Comparison of ENCODE assay signal across 24 cellular contexts in the genomic region with DNA sequence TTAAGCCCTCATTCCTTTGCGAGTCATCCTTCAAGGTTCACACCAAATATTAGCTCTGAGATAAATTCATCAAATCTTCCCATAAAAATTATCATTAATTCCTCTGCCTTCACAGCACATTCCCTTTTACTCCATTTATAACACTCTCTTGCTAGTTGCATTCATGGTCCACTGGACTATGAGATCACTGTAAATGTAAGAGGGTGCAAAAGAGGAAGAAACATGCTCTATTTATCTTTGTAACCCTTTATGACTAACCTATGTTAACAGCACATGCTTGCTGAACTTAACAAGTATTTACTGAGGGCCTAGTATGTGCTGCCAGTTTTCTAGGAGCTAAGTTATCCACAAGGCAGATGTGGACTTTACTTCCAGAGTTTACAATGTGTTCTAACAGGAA.
DNase-seq lines count a peak whose midpoint lies in the region; ATAC-seq, FAIRE-seq and TF ChIP-seq lines count a peak whose summit lies in the region.
"Had no signal": no experiment of that assay in that cellular context is flagged by ENCODE, and none has a peak within 500 bp of the region (broad histone marks: within the 10 kb centered on the region; RNA-seq: fewer than 3 reads in every experiment).

No MANE protein-coding gene starts in this region.

- no peak overlapping the region for H4K8ac ChIP-seq in mesenchymal stem cell (ENCODE audit: low read length)

- no peak overlapping the region for H4K91ac ChIP-seq in mesenchymal stem cell (ENCODE audit: low read length)

- H2BK12ac ChIP-seq in mesenchymal stem cell (ENCODE audit: low read length in 2 of 2), result no peak overlapping the region

- H3K9ac ChIP-seq in mesenchymal stem cell (ENCODE audit: low read length), result no peak overlapping the region

- H3K14ac ChIP-seq in mesenchymal stem cell (ENCODE audit: low read length in 2 of 2), result no peak overlapping the region

- in situ Hi-C loops in brain microvascular endothelial cell (cut with HindIII; ENCODE audit: low pct_ligation_motif_present, low sequenced_read_pairs), result no loop called here

- no peaks in the 10 kb centered on the region for H3K36me3 ChIP-seq in brain microvascular endothelial cell (replicated peaks)
- peaks cover 0 to 9% of the 10 kb centered on the region in 2 experiments for H3K36me3 ChIP-seq in mesenchymal stem cell (ENCODE audit: control insufficient read depth in 1 of 2, insufficient read depth in 2 of 2, low read depth in 1 of 2, low read length in 2 of 2)
- H3K36me3 ChIP-seq: gastrocnemius medialis, MG63, Peyer's patch, transverse colon had no signal

- no peak overlapping the region for H2BK5ac ChIP-seq in mesenchymal stem cell (ENCODE audit: low read depth, low read length, poor library complexity, severe bottlenecking)

- TF ChIP-seq CTCF in brain microvascular endothelial cell (IDR thresholded peaks at IDR 0.05; ENCODE audit: low read depth, low read length, missing control alignments), result no peak

- DNase-seq in DMS53 treated with DMSO at 0.1 percent for 48 hours (lab: John Stamatoyannopoulos, UW; ENCODE audit: unreplicated experiment) (peak; percentile 17), MV-4-11 (lab: John Stamatoyannopoulos, UW) (peak; percentile 38), brain microvascular endothelial cell (no peak), mesenchymal stem cell (peak; percentile 11), DMS153 (lab: John Stamatoyannopoulos, UW) (no peak), GM19239 (ENCODE audit: insufficient read length, low spot score) (no peak), NCI-H524 (lab: John Stamatoyannopoulos, UW) (no peak)
- DNase-seq: activated CD4-positive, alpha-beta memory T cell treated with anti-CD3 and anti-CD28 coated beads, Interleukin-2, amount 10 ng/mL, durations not matched to agents 7 days and 5 days; activated naive CD4-positive, alpha-beta T cell; activated T-cell treated with anti-CD3 and anti-CD28 coated beads for 4 hours; amygdala; CD4-positive, alpha-beta T cell; central memory CD4-positive, alpha-beta T cell; DMS79 treated with DMSO at 0.1 percent for 48 hours; gastrocnemius medialis; MG63; NCI-H187; nephron progenitor cell; Peyer's patch; stimulated activated CD4-positive, alpha-beta T cell treated with anti-CD3 and anti-CD28 coated beads, Interleukin-2, amount 100 ng/mL, for 48 hours; stomach; T-helper 17 cell; transverse colon had no signal

- H3K27me3 ChIP-seq in brain microvascular endothelial cell (replicated peaks) (no peaks in the 10 kb centered on the region), mesenchymal stem cell (ENCODE audit: control insufficient read depth in 1 of 2, insufficient read depth in 1 of 2, low read length in 2 of 2) (no peaks in the 10 kb centered on the region)
- H3K27me3 ChIP-seq: gastrocnemius medialis, MG63, Peyer's patch, stomach, transverse colon had no signal

- peaks cover 18% of the 10 kb centered on the region for H3K79me1 ChIP-seq in mesenchymal stem cell (replicated peaks; ENCODE audit: low read length, poor library complexity, severe bottlenecking)

- whole genome bisulfite sequencing in mesenchymal stem cell, result 94% methylated on average over 1 of the region's 1 CpG

- ATAC-seq in GM21528 (IDR thresholded peaks at IDR 0.05; ENCODE audit: low FRiP score, unreplicated experiment), result no peak
- ATAC-seq: gastrocnemius medialis, T-helper 17 cell had no signal

- no peak overlapping the region for H2BK120ac ChIP-seq in mesenchymal stem cell (ENCODE audit: low read depth, low read length)

- no peak overlapping the region for H3K4ac ChIP-seq in mesenchymal stem cell (ENCODE audit: low read depth in 1 of 2, low read length in 2 of 2)

- peak overlapping the region; percentile 6 for H3K27ac ChIP-seq in brain microvascular endothelial cell
- no peak overlapping the region for H3K27ac ChIP-seq in mesenchymal stem cell (ENCODE audit: low read length, poor library complexity, severe bottlenecking)
- H3K27ac ChIP-seq: gastrocnemius medialis, Peyer's patch, stomach, transverse colon had no signal

- no peaks in the 10 kb centered on the region for H3K9me3 ChIP-seq in mesenchymal stem cell (ENCODE audit: control insufficient read depth, low read length)
- H3K9me3 ChIP-seq: gastrocnemius medialis, MG63, Peyer's patch, stomach, transverse colon had no signal

- H3K4me3 ChIP-seq in brain microvascular endothelial cell (ENCODE audit: low read depth, low read length) (no peak overlapping the region), mesenchymal stem cell (ENCODE audit: insufficient read depth in 1 of 2, low read depth in 1 of 2, low read length in 2 of 2) (no peak overlapping the region)
- H3K4me3 ChIP-seq: gastrocnemius medialis, MG63, Peyer's patch, stomach, transverse colon had no signal

- H2AFZ ChIP-seq in mesenchymal stem cell (ENCODE audit: low read depth, low read length), result no peak overlapping the region

- H2BK15ac ChIP-seq in mesenchymal stem cell (ENCODE audit: low read depth, poor library complexity, severe bottlenecking), result no peak overlapping the region

- no peak overlapping the region for H2AK5ac ChIP-seq in mesenchymal stem cell (ENCODE audit: low read length, severe bottlenecking)

- H3K4me2 ChIP-seq in mesenchymal stem cell (ENCODE audit: low read length, poor library complexity, severe bottlenecking), result no peak overlapping the region

- no peak overlapping the region for H3K18ac ChIP-seq in mesenchymal stem cell (ENCODE audit: low read depth in 1 of 2, low read length in 2 of 2)

- H3K23ac ChIP-seq in mesenchymal stem cell (ENCODE audit: low read length in 2 of 2), result no peak overlapping the region

- FAIRE-seq in GM19239 (lab: Jason Lieb, UNC), result no peak

- H3K4me1 ChIP-seq in mesenchymal stem cell (ENCODE audit: control insufficient read depth, insufficient read depth, low read depth, low read length), result peaks cover 4% of the 10 kb centered on the region
- H3K4me1 ChIP-seq: gastrocnemius medialis, Peyer's patch had no signal

Comparison
In these comparisons a context has a peak if more than half of its experiments do, and no peak if none do; other contexts are left out.
1. DNase-seq: peak in DMS53 treated with DMSO at 0.1 percent for 48 hours (single experiment), MV-4-11 (single experiment) and mesenchymal stem cell (single experiment); none in brain microvascular endothelial cell (single experiment), DMS153 (single experiment), GM19239 (single experiment) and NCI-H524 (0 of 2).